In genomic region chr5:148699028-148699427, GRCh38 we compare ENCODE assay signal across 27 cellular contexts. TPM values are rescaled to one million over a fixed set of nuclear protein-coding genes. Genes with fewer than 3 reads are reported as not detected.
"Had no signal": no experiment of that assay in that cellular context is flagged by ENCODE, and none has a peak within 500 bp of the region (broad histone marks: within the 10 kb centered on the region; RNA-seq: fewer than 3 reads in every experiment).

No MANE protein-coding gene starts in this region.

- DNase-seq: activated CD4-positive, alpha-beta T cell treated with anti-CD3 and anti-CD28 coated beads, Interleukin-2, amount 10 ng/mL, durations not matched to agents 24 days and 14 days; activated CD4-positive, alpha-beta T cell treated with anti-CD3 and anti-CD28 coated beads, Interleukin-2, amount 50 U/mL, for 48 hours; activated CD8-positive, alpha-beta T cell treated with anti-CD3 and anti-CD28 coated beads, Interleukin-2, amount 10 ng/mL, durations not matched to agents 7 days and 5 days; activated gamma-delta T cell; activated naive CD4-positive, alpha-beta T cell treated with Interleukin-2 at 50 U/mL for 16 hours; activated naive CD8-positive, alpha-beta T cell treated with anti-CD3 and anti-CD28 coated beads, Interleukin-2, amount 10 ng/mL, durations not matched to agents 7 days and 5 days; activated T-cell treated with anti-CD3 and anti-CD28 coated beads, Interleukin-2, amount 50 U/mL, for 24 hours; amygdala; Kasumi-1; KBM-7; MG63; NCI-H1105; NCI-H1417 treated with DMSO at 0.1 percent for 48 hours; NCI-H187 treated with DMSO at 0.1 percent for 48 hours; NCI-H2081 treated with DMSO at 0.1 percent for 48 hours; NCI-H226; NCI-H524 treated with DMSO at 0.1 percent for 48 hours; SHP77; SJCRH30 had no signal

- H3K9me3 ChIP-seq: ascending aorta, MG63, SJCRH30 had no signal

- H3K27me3 ChIP-seq: ascending aorta, cardiac muscle cell, MG63, SJCRH30 had no signal

- H3K36me3 ChIP-seq: ascending aorta, cardiac muscle cell, MG63, SJCRH30 had no signal

- H3K4me3 ChIP-seq: ascending aorta, cardiac muscle cell, MG63, SJCRH30, SK-N-MC had no signal

- H3K4me1 ChIP-seq: SJCRH30 had no signal

- H3K27ac ChIP-seq: ascending aorta, cardiac muscle cell, SJCRH30, SK-N-MC had no signal

RNA-seq across cellular contexts. Expression of gene HTR4, which starts 44.7 kb away (rescaled TPM):
- total RNA-seq: activated CD4-positive, alpha-beta T cell treated with anti-CD3 and anti-CD28 coated beads, Interleukin-2, amount 10 ng/mL, durations not matched to agents 24 days and 14 days; activated CD8-positive, alpha-beta T cell treated with anti-CD3 and anti-CD28 coated beads, Interleukin-2, amount 10 ng/mL, durations not matched to agents 7 days and 5 days; activated naive CD8-positive, alpha-beta T cell treated with anti-CD3 and anti-CD28 coated beads, Interleukin-2, amount 10 ng/mL, durations not matched to agents 7 days and 5 days; activated T-helper 2 cell treated with anti-CD3 and anti-CD28 coated beads, Interferon-gamma antibody, Interleukin-2, Interleukin-4, amounts not matched to agents 10 μg/mL and 5 μg/mL and 100 μg/mL, durations not matched to agents 14 hours and 24 hours and 36 hours; chondrocyte; NCI-H460; RPMI7951 had no signal
- polyA plus RNA-seq: adipose tissue had no signal
